8 cellular contexts compared by ENCODE assay signal in genomic region chr11:65612691-65613090, GRCh38. TPM values are rescaled to one million over a fixed set of nuclear protein-coding genes. Genes with fewer than 3 reads are reported as not detected.
DNase-seq lines count a peak whose midpoint lies in the region; ATAC-seq and TF ChIP-seq lines count a peak whose summit lies in the region.

No MANE protein-coding gene starts in this region.

- H3K4me3 ChIP-seq in DOHH2 (ENCODE audit: low read length) (peak overlapping the region; percentile 78), SJSA1 (peak overlapping the region; percentile 71), esophagus squamous epithelium (peak overlapping the region; percentile 70 to 99 (median 87)), retinal pigment epithelial cell (ENCODE audit: low read length) (peak overlapping the region; percentile 72)

- H3K27ac ChIP-seq in DOHH2 (ENCODE audit: low read depth, low read length) (no peak overlapping the region), SJSA1 (no peak overlapping the region), esophagus squamous epithelium (peak overlapping the region; percentile 96 to 98 (median 98))

- peak overlapping the region; percentile 91 for H3K4me2 ChIP-seq in DOHH2 (ENCODE audit: low read length)

- no peaks in the 10 kb centered on the region for H3K9me2 ChIP-seq in DOHH2 (replicated peaks; ENCODE audit: control insufficient read depth, low read length)

- ATAC-seq in GM18520 (IDR thresholded peaks at IDR 0.05; ENCODE audit: unreplicated experiment): no peak

- H3K27me3 ChIP-seq in DOHH2 (ENCODE audit: control insufficient read depth, low read length) (no peaks in the 10 kb centered on the region), SJSA1 (replicated peaks) (no peaks in the 10 kb centered on the region), esophagus squamous epithelium (no peaks in the 10 kb centered on the region)

- H3K36me3 ChIP-seq in DOHH2 (ENCODE audit: control insufficient read depth, low read length) (peaks cover 53% of the 10 kb centered on the region), SJSA1 (peaks cover 72% of the 10 kb centered on the region), esophagus squamous epithelium (peaks cover under 1 to 58% (median 1%) of the 10 kb centered on the region in 3 donors)

- DNase-seq in SJSA1 (ENCODE audit: low read depth in 1 of 2, low spot score in 2 of 2) (no peak), esophagus squamous epithelium (lab: John Stamatoyannopoulos, UW) (no peak), retinal pigment epithelial cell (ENCODE audit: low read depth) (no peak), D341Med (ENCODE audit: low spot score) (no peak), NCI-H146 treated with DMSO at 0.1 percent for 48 hours (lab: John Stamatoyannopoulos, UW; ENCODE audit: unreplicated experiment) (no peak), NCI-H1417 (lab: John Stamatoyannopoulos, UW) (no peak)

- no peaks in the 10 kb centered on the region; the same call in 1 of the 2 replicates for H3F3A ChIP-seq in DOHH2 (ENCODE audit: control insufficient read depth, insufficient read depth)

- TF ChIP-seq POLR2A in esophagus squamous epithelium (IDR thresholded peaks at IDR 0.05): no peak

- H4K20me1 ChIP-seq in DOHH2 (ENCODE audit: control insufficient read depth, insufficient read depth, low read depth, low read length): peaks cover 14% of the 10 kb centered on the region; the same call in 1 of the 2 replicates

- H3K9me3 ChIP-seq in DOHH2 (ENCODE audit: control insufficient read depth, insufficient read depth, low read length): no peaks in the 10 kb centered on the region
- no peaks in the 10 kb centered on the region for H3K9me3 ChIP-seq in SJSA1 (replicated peaks)
- H3K9me3 ChIP-seq in esophagus squamous epithelium: no peaks in the 10 kb centered on the region

- peaks cover 71% of the 10 kb centered on the region for H3K79me2 ChIP-seq in DOHH2 (ENCODE audit: control insufficient read depth, low read length)

- intact Hi-C loops in esophagus squamous epithelium (cut with DNase I): loop anchor here (10.0 kb wide), 1 partner anchor 68 kb away; no protein-coding TSS in a partner anchor

- TF ChIP-seq CTCF in DOHH2 (IDR thresholded peaks at IDR 0.05; ENCODE audit: low read depth, low read length, poor library complexity, severe bottlenecking) (no peak), esophagus squamous epithelium (IDR thresholded peaks at IDR 0.05) (no peak), retinal pigment epithelial cell (conservative IDR thresholded peaks at IDR 0.05; ENCODE audit: low read depth, low read length) (no peak)

- WGBS in esophagus squamous epithelium, 2 donors: 25 to 32% methylated on average over 2 of the region's 7 CpGs

- H3K4me1 ChIP-seq in DOHH2 (ENCODE audit: control insufficient read depth, low read length) (peaks cover 44% of the 10 kb centered on the region), SJSA1 (replicated peaks) (peaks cover 40% of the 10 kb centered on the region), esophagus squamous epithelium (peaks cover 52 to 78% (median 58%) of the 10 kb centered on the region in 3 donors)

RNA-seq across cellular contexts. Expression of gene MAP3K11, which starts 1.3 kb away (rescaled TPM):
- total RNA-seq in SJSA1 (2014; rRNA removed; shearing (Covaris generic)): 37.9 and 55.8 TPM in 2 replicates
- 10 to 100 TPM; 27.5 to 33.0 (median 30.4) TPM for total RNA-seq in esophagus squamous epithelium

RNA-seq across cellular contexts. Expression of gene PCNX3, which starts 2.9 kb away (rescaled TPM):
- 27.5 and 39.7 TPM in 2 replicates for total RNA-seq in SJSA1 (2014; rRNA removed; shearing (Covaris generic))
- 10 to 100 TPM; 24.0 to 40.0 (median 30.9) TPM for total RNA-seq in esophagus squamous epithelium

RNA-seq across cellular contexts. Expression of gene KCNK7, which starts 17.1 kb away (rescaled TPM):
- 0.13 TPM in 1 of 2 replicates, not detected in the other for total RNA-seq in SJSA1 (2014; rRNA removed; shearing (Covaris generic))
- 10 to 100 TPM in 3 of 4 donors, 1 to 10 TPM in 1; 5.5 to 22.5 (median 15.2) TPM for total RNA-seq in esophagus squamous epithelium

RNA-seq across cellular contexts. Expression of gene SIPA1, which starts 25.2 kb away (rescaled TPM):
- total RNA-seq in SJSA1 (2014; rRNA removed; shearing (Covaris generic)): 48.0 and 56.1 TPM in 2 replicates
- 10 to 100 TPM in 3 of 4 donors, 1 to 10 TPM in 1; 7.8 to 29.2 (median 27.5) TPM for total RNA-seq in esophagus squamous epithelium

RNA-seq across cellular contexts. Expression of gene EHBP1L1, which starts 36.8 kb away (rescaled TPM):
- 103 and 107 TPM in 2 replicates for total RNA-seq in SJSA1 (2014; rRNA removed; shearing (Covaris generic))
- 100 to 1,000 TPM in 1 of 4 donors, 10 to 100 TPM in 3; 46.5 to 101 (median 87.4) TPM for total RNA-seq in esophagus squamous epithelium

Comparison
In these comparisons a context has a peak if more than half of its experiments do, and no peak if none do; other contexts are left out.
1. H3K27ac ChIP-seq: peak in esophagus squamous epithelium (4 of 4); none in DOHH2 (single experiment) and SJSA1 (single experiment).
2. Peak in every context shown above with its lines, with median percentiles within 50 percentile points of each other: H3K4me3 ChIP-seq.